Comparison of ENCODE assay signal across 2 cellular contexts in genomic region chr19:18006895-18007604, GRCh38.
TF ChIP-seq lines count a peak whose summit lies in the region.

No MANE protein-coding gene starts in this region.

TF ChIP-seq in GM12891, 5 proteins besides CTCF, POLR2A, EP300 and RAD21:
- TF ChIP-seq POU2F2 (IDR thresholded peaks at IDR 0.05; ENCODE audit: low read depth, low read length) (0 out of 2 replicates have a peak, but pooled peaks have one; percentile 44), POLR2AphosphoS5 (IDR thresholded peaks at IDR 0.05; ENCODE audit: low read depth, low read length) (no peak)

TF ChIP-seq in H1, 55 proteins besides CTCF, POLR2A, EP300 and RAD21:
- 0 out of 2 replicates have a peak, but pooled peaks have one; percentile 35 for TF ChIP-seq TBP (IDR thresholded peaks at IDR 0.05; ENCODE audit: low read depth, low read length)
- peak; percentile 48; the same call in 1 of the 2 replicates for TF ChIP-seq TAF1 (IDR thresholded peaks at IDR 0.05; ENCODE audit: low read depth, low read length)
- TF ChIP-seq KDM5A (IDR thresholded peaks at IDR 0.05; ENCODE audit: low read length): no peak
- no peak for TF ChIP-seq JUN (IDR thresholded peaks at IDR 0.05; ENCODE audit: low read depth, low read length)
- peak; percentile 0; the same call in 1 of the 2 replicates for TF ChIP-seq RBBP5 (IDR thresholded peaks at IDR 0.05; ENCODE audit: borderline replicate concordance, low read depth, low read length)
- peak; percentile 90; the same call in 1 of the 2 replicates for TF ChIP-seq EGR1 (IDR thresholded peaks at IDR 0.05; ENCODE audit: borderline replicate concordance, low read depth, low read length)
- TF ChIP-seq CEBPB (IDR thresholded peaks at IDR 0.05; ENCODE audit: low read depth, low read length): no peak
- TF ChIP-seq YY1 (IDR thresholded peaks at IDR 0.05; ENCODE audit: low read depth, low read length): peak; percentile 51; the same call in 1 of the 2 replicates
- TF ChIP-seq TAF7 (optimal IDR thresholded peaks at IDR 0.05; ENCODE audit: borderline replicate concordance, low read depth, low read length): peak; percentile 34
- no peak for TF ChIP-seq BRCA1 (IDR thresholded peaks at IDR 0.05; ENCODE audit: low read depth, low read length)
- TF ChIP-seq CREB1 (IDR thresholded peaks at IDR 0.05): peak; percentile 76
- TF ChIP-seq GTF2F1 (IDR thresholded peaks at IDR 0.05; ENCODE audit: borderline replicate concordance, low read depth, low read length): 0 out of 2 replicates have a peak, but pooled peaks have one; percentile 35
- peak; percentile 62 for TF ChIP-seq MAX (IDR thresholded peaks at IDR 0.05)
- 0 out of 2 replicates have a peak, but pooled peaks have one; percentile 5 for TF ChIP-seq TCF12 (IDR thresholded peaks at IDR 0.05; ENCODE audit: low read depth, low read length)
- TF ChIP-seq CHD2 (IDR thresholded peaks at IDR 0.05; ENCODE audit: low read length): 0 out of 2 replicates have a peak, but pooled peaks have one; percentile 22
- 0 out of 4 replicates have a peak, but pooled peaks of 1 of the 2 experiments have one; percentile 37 for TF ChIP-seq HDAC2 (IDR thresholded peaks at IDR 0.05; ENCODE audit: borderline replicate concordance in 1 of 2, low read depth in 2 of 2, low read length in 2 of 2)
- peak; percentile 78; the same call in 1 of the 2 replicates for TF ChIP-seq GABPA (IDR thresholded peaks at IDR 0.05; ENCODE audit: borderline replicate concordance, insufficient read depth, low read length)
- peak; percentile 44; the same call in 1 of the 2 replicates for TF ChIP-seq JUND (IDR thresholded peaks at IDR 0.05; ENCODE audit: low read length)
- TF ChIP-seq SIN3A (conservative IDR thresholded peaks at IDR 0.05 in 1 of 2, IDR thresholded peaks at IDR 0.05 in 1 of 2; ENCODE audit: low read depth in 1 of 2, low read length in 2 of 2): peak in 1 of 2 experiments; percentile 88; a peak in 2 of 4 replicates
- peak; percentile 50; the same call in 1 of the 2 replicates for TF ChIP-seq E2F6 (IDR thresholded peaks at IDR 0.05)
- TF ChIP-seq RNF2 (IDR thresholded peaks at IDR 0.05; ENCODE audit: borderline replicate concordance, low read depth, low read length, missing control alignments, poor library complexity, severe bottlenecking): no peak
